28 cellular contexts compared by ENCODE assay signal in the genomic region with DNA sequence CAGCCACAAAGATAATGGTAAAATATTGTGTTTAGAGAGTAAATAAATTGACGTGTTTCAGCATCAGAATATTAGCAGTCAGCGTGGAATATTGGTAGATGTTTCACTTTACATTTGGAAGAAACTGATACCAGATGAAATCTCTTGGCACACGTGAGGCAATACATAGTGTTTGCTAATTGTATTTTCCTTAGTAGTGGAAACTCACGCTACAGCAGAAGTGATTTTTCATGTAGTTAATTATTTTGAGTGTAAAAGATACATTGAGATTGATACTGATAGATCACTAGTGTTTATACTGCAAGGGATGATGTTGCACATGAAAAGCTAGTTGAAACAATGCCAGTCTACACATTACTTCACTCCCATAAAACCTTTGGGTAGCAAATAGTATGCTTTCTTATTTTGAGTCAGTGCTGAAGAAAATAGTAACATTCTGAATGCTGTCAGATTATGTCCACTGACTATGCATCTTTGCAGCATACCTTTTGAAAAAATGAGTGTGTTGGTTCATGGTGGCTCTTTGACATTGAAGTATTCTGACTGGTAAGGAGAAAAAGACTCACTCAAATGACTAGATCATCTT.
"Had no signal": no experiment of that assay in that cellular context is flagged by ENCODE, and none has a peak within 500 bp of the region (broad histone marks: within the 10 kb centered on the region; RNA-seq: fewer than 3 reads in every experiment).

No MANE protein-coding gene starts in this region.

- H3K4me3 Mint-ChIP-seq: activated naive CD4-positive, alpha-beta T cell treated with anti-CD3 and anti-CD28 coated beads for 36 hours; activated naive CD8-positive, alpha-beta T cell treated with anti-CD3 and anti-CD28 coated beads, Interleukin-2, amount 10 ng/mL, durations not matched to agents 7 days and 5 days; activated T-cell treated with anti-CD3 and anti-CD28 coated beads, Interleukin-2, amount 50 U/mL, for 24 hours; central memory CD8-positive, alpha-beta T cell; naive thymus-derived CD4-positive, alpha-beta T cell; neural crest cell; stimulated activated memory B cell treated with anti-CD40 and anti-IgM and Interleukin-4, amounts not matched to agents 10 μg/mL and 1 μg/mL and 100 μg/mL, for 72 hours had no signal

- H3K4me1 ChIP-seq: breast epithelium, left lung, right lobe of liver, testis, uterus had no signal

- H3K4me1 Mint-ChIP-seq: neural crest cell; stimulated activated memory B cell treated with anti-CD40 and anti-IgM and Interleukin-4, amounts not matched to agents 10 μg/mL and 1 μg/mL and 100 μg/mL, for 72 hours had no signal

- FAIRE-seq: colon, endothelial cell of umbilical vein, small intestine had no signal

- H3K27ac ChIP-seq: breast epithelium, hepatocyte, left lung, right lobe of liver, testis, uterus had no signal

- H3K27me3 Mint-ChIP-seq: activated naive CD8-positive, alpha-beta T cell treated with anti-CD3 and anti-CD28 coated beads, Interleukin-2, amount 10 ng/mL, durations not matched to agents 7 days and 5 days; activated T-cell treated with anti-CD3 and anti-CD28 coated beads, Interleukin-2, amount 50 U/mL, for 24 hours; central memory CD8-positive, alpha-beta T cell; naive thymus-derived CD4-positive, alpha-beta T cell; stimulated activated memory B cell treated with anti-CD40 and anti-IgM and Interleukin-4, amounts not matched to agents 10 μg/mL and 1 μg/mL and 100 μg/mL, for 72 hours had no signal

- H3K4me3 ChIP-seq: breast epithelium, hepatocyte, left lung, lung, right lobe of liver, testis, uterus had no signal

- H3K9me3 Mint-ChIP-seq: activated naive CD4-positive, alpha-beta T cell treated with anti-CD3 and anti-CD28 coated beads for 36 hours; activated naive CD8-positive, alpha-beta T cell treated with anti-CD3 and anti-CD28 coated beads, Interleukin-2, amount 10 ng/mL, durations not matched to agents 7 days and 5 days; activated T-cell treated with anti-CD3 and anti-CD28 coated beads, Interleukin-2, amount 50 U/mL, for 24 hours; central memory CD8-positive, alpha-beta T cell; naive thymus-derived CD4-positive, alpha-beta T cell; stimulated activated memory B cell treated with anti-CD40 and anti-IgM and Interleukin-4, amounts not matched to agents 10 μg/mL and 1 μg/mL and 100 μg/mL, for 72 hours had no signal

- H3K27ac Mint-ChIP-seq: activated naive CD4-positive, alpha-beta T cell treated with anti-CD3 and anti-CD28 coated beads for 36 hours; activated naive CD8-positive, alpha-beta T cell treated with anti-CD3 and anti-CD28 coated beads, Interleukin-2, amount 10 ng/mL, durations not matched to agents 7 days and 5 days; activated T-cell treated with anti-CD3 and anti-CD28 coated beads, Interleukin-2, amount 50 U/mL, for 24 hours; naive thymus-derived CD4-positive, alpha-beta T cell; stimulated activated memory B cell treated with anti-CD40 and anti-IgM and Interleukin-4, amounts not matched to agents 10 μg/mL and 1 μg/mL and 100 μg/mL, for 72 hours had no signal

- H3K27me3 ChIP-seq: breast epithelium, hepatocyte, left lung, right lobe of liver, testis, uterus had no signal

- H3K9me3 ChIP-seq: breast epithelium, left lung, right lobe of liver, testis, uterus had no signal

- H3K36me3 ChIP-seq: breast epithelium, right lobe of liver, uterus had no signal

- DNase-seq: activated CD8-positive, alpha-beta memory T cell treated with anti-CD3 and anti-CD28 coated beads for 24 hours; activated CD8-positive, alpha-beta memory T cell treated with anti-CD3 and anti-CD28 coated beads, Interleukin-2, amount 50 U/mL, for 4 hours; activated effector memory CD4-positive, alpha-beta T cell treated with Interleukin-2 at 50 U/mL for 16 hours; activated naive CD4-positive, alpha-beta T cell treated with anti-CD3 and anti-CD28 coated beads for 36 hours; activated naive CD8-positive, alpha-beta T cell treated with anti-CD3 and anti-CD28 coated beads, Interleukin-2, amount 10 ng/mL, durations not matched to agents 7 days and 5 days; activated T-cell treated with anti-CD3 and anti-CD28 coated beads, Interleukin-2, amount 50 U/mL, for 24 hours; amniotic stem cell; effector memory CD4-positive, alpha-beta T cell; foreskin melanocyte; kidney glomerular epithelial cell; left lung; naive thymus-derived CD4-positive, alpha-beta T cell; occipital lobe; right lobe of liver; small intestine; stimulated activated CD4-positive, alpha-beta T cell treated with anti-CD3 and anti-CD28 coated beads, Interleukin-2, amount 100 ng/mL, for 24 hours; T1000; testis; trophoblast cell; uterus had no signal
